Comparison of ENCODE assay signal across 8 cellular contexts in genomic region chr14:81990312-81990761, GRCh38.
A peak's percentile ranks its signal among the peaks of the same experiment; 100 is the strongest.
DNase-seq lines count a peak whose midpoint lies in the region; ATAC-seq lines count a peak whose summit lies in the region.

No MANE protein-coding gene starts in this region.

- ATAC-seq in GM21447 (IDR thresholded peaks at IDR 0.05; ENCODE audit: unreplicated experiment) = peak; percentile 72

- H3K4ac ChIP-seq in mesenchymal stem cell (ENCODE audit: low read depth in 1 of 2, low read length in 2 of 2) = no peak overlapping the region

- no peaks in the 10 kb centered on the region for H3K79me1 ChIP-seq in mesenchymal stem cell (replicated peaks; ENCODE audit: low read length, poor library complexity, severe bottlenecking)

- H2BK15ac ChIP-seq in mesenchymal stem cell (ENCODE audit: low read depth, poor library complexity, severe bottlenecking) = no peak overlapping the region

- H3K4me3 ChIP-seq in SK-N-MC = peak overlapping the region; percentile 60
- no peak overlapping the region for H3K4me3 ChIP-seq in mesenchymal stem cell (ENCODE audit: insufficient read depth in 1 of 2, low read depth in 1 of 2, low read length in 2 of 2)

- WGBS in mesenchymal stem cell = 27% methylated on average over 4 of the region's 7 CpGs

- H2BK120ac ChIP-seq in mesenchymal stem cell (ENCODE audit: low read depth, low read length) = no peak overlapping the region

- no peak overlapping the region for H4K91ac ChIP-seq in mesenchymal stem cell (ENCODE audit: low read length)

- peak overlapping the region; percentile 40 for H3K9ac ChIP-seq in SK-N-MC (ENCODE audit: insufficient read length)
- H3K9ac ChIP-seq in mesenchymal stem cell (ENCODE audit: low read length) = no peak overlapping the region

- H3K27ac ChIP-seq in SK-N-MC (no peak overlapping the region; the same call in 1 of the 2 replicates), mesenchymal stem cell (ENCODE audit: low read length, poor library complexity, severe bottlenecking) (no peak overlapping the region)

- no peak overlapping the region for H4K8ac ChIP-seq in mesenchymal stem cell (ENCODE audit: low read length)

- H2BK5ac ChIP-seq in mesenchymal stem cell (ENCODE audit: low read depth, low read length, poor library complexity, severe bottlenecking) = no peak overlapping the region

- H3K36me3 ChIP-seq in SK-N-MC (ENCODE audit: insufficient read depth, low read length) (no peaks in the 10 kb centered on the region), mesenchymal stem cell (ENCODE audit: control insufficient read depth in 1 of 2, insufficient read depth in 2 of 2, low read depth in 1 of 2, low read length in 2 of 2) (no peaks in the 10 kb centered on the region)

- H3K23ac ChIP-seq in mesenchymal stem cell (ENCODE audit: low read length in 2 of 2) = no peak overlapping the region

- no peak overlapping the region for H2AK5ac ChIP-seq in mesenchymal stem cell (ENCODE audit: low read length, severe bottlenecking)

- H3K27me3 ChIP-seq in mesenchymal stem cell (ENCODE audit: control insufficient read depth in 1 of 2, insufficient read depth in 1 of 2, low read length in 2 of 2) = no peaks in the 10 kb centered on the region

- H2BK12ac ChIP-seq in mesenchymal stem cell (ENCODE audit: low read length in 2 of 2) = no peak overlapping the region

- no peak overlapping the region for H2AFZ ChIP-seq in mesenchymal stem cell (ENCODE audit: low read depth, low read length)

- no peaks in the 10 kb centered on the region for H3K4me1 ChIP-seq in mesenchymal stem cell (ENCODE audit: control insufficient read depth, insufficient read depth, low read depth, low read length)

- DNase-seq in ELF-1 (ENCODE audit: low read depth, low spot score) (peak; percentile 46), LHCN-M2 (ENCODE audit: low read depth) (peak; percentile 15), SK-N-MC (ENCODE audit: low read depth, low spot score) (peak; percentile 76), dermis blood vessel endothelial cell (peak; percentile 77), mesenchymal stem cell (peak; percentile 44), superior temporal gyrus (ENCODE audit: extremely low spot score) (peak; percentile 94), 8988T (no peak)

- H3K18ac ChIP-seq in mesenchymal stem cell (ENCODE audit: low read depth in 1 of 2, low read length in 2 of 2) = no peak overlapping the region

- no peaks in the 10 kb centered on the region for H3K9me3 ChIP-seq in SK-N-MC (ENCODE audit: low read depth, low read length)
- no peaks in the 10 kb centered on the region for H3K9me3 ChIP-seq in mesenchymal stem cell (ENCODE audit: control insufficient read depth, low read length)

- no peak overlapping the region for H3K14ac ChIP-seq in mesenchymal stem cell (ENCODE audit: low read length in 2 of 2)

- no peak overlapping the region for H3K4me2 ChIP-seq in mesenchymal stem cell (ENCODE audit: low read length, poor library complexity, severe bottlenecking)
